In the genomic region with DNA sequence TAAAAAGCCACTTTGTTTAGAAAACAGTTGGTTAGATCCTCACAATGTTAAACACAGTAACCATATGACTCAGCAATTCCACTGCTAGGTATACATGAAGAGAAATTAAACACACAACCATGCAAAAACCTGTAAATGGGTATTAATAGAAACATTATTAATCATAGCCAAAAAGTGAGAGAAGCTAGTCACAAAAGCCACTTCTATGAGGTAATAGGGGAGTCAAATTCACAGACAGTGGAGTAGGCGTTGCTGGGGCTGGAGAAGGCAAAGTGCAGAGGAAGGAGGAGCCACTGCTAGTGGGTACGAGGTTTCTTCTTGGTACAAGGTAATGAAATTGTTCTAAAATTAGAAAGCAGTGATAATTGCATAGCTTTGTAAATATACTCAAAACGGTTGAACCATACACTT, we compare ENCODE assay signal across 11 cellular contexts.
DNase-seq lines count a peak whose midpoint lies in the region; TF ChIP-seq lines count a peak whose summit lies in the region.
"Had no signal": no experiment of that assay in that cellular context is flagged by ENCODE, and none has a peak within 500 bp of the region (broad histone marks: within the 10 kb centered on the region; RNA-seq: fewer than 3 reads in every experiment).

No MANE protein-coding gene starts in this region.

- H3K4me1 ChIP-seq in mammary epithelial cell (ENCODE audit: insufficient read depth, low read length) (no peaks in the 10 kb centered on the region), tibial nerve (no peaks in the 10 kb centered on the region), testis (no peaks in the 10 kb centered on the region)

- CTCF ChIA-PET in mammary epithelial cell (lab: Charles Lee; ENCODE audit: low non-redundant PET): no interaction called here

- H3K27me3 ChIP-seq in mammary epithelial cell (ENCODE audit: insufficient read depth, low read length) (no peaks in the 10 kb centered on the region), tibial nerve (no peaks in the 10 kb centered on the region), testis (no peaks in the 10 kb centered on the region)

- H4K20me1 ChIP-seq in mammary epithelial cell (ENCODE audit: insufficient read depth, low read length): no peaks in the 10 kb centered on the region

- H3K9ac ChIP-seq in mammary epithelial cell (ENCODE audit: insufficient read depth, low read length): no peak overlapping the region

- TF ChIP-seq POLR2A in tibial nerve (IDR thresholded peaks at IDR 0.05) (no peak), testis (IDR thresholded peaks at IDR 0.05) (no peak)

- TF ChIP-seq EP300 in tibial nerve (IDR thresholded peaks at IDR 0.05): no peak

- H3K27ac ChIP-seq in mammary epithelial cell (ENCODE audit: insufficient read depth, low read depth, low read length) (no peak overlapping the region), tibial nerve (no peak overlapping the region), testis (no peak overlapping the region)

- dilution Hi-C loops in mammary epithelial cell (cut with HindIII; ENCODE audit: low sequenced_read_pairs): no loop called here

- H3K36me3 ChIP-seq in mammary epithelial cell (ENCODE audit: insufficient read depth, low read length) (no peaks in the 10 kb centered on the region), tibial nerve (no peaks in the 10 kb centered on the region), testis (ENCODE audit: low read depth, missing control alignments) (no peaks in the 10 kb centered on the region)

- no peaks in the 10 kb centered on the region for H3K79me2 ChIP-seq in mammary epithelial cell (ENCODE audit: insufficient read depth, low read length)

- no peak overlapping the region for H3K4me2 ChIP-seq in mammary epithelial cell (ENCODE audit: insufficient read depth, low read depth, low read length)

- intact Hi-C loops in mammary epithelial cell (cut with micrococcal nuclease): no loop called here
- intact Hi-C loops in posterior vena cava (cut with DNase I): no loop called here
- intact Hi-C loops in testis (cut with DNase I; ENCODE audit: low total_unique reads): no loop called here

- 21% methylated on average over 3 of the region's 3 CpGs for WGBS in mammary epithelial cell (ENCODE audit: low coverage, missing lambda C conversion rate)
- 28 to 33% methylated on average over 3 of the region's 3 CpGs for WGBS in tibial nerve, 2 donors
- WGBS in testis, 2 donors: 52 to 60% methylated on average over 3 of the region's 3 CpGs

- in situ Hi-C loops in mammary epithelial cell (cut with MboI; ENCODE audit: low sequenced_read_pairs in 2 of 2): no loop called here

- BruUV-seq in mammary epithelial cell (replicated peaks; lab: Mats Ljungman, UMichigan): no TSS peak

- no peak overlapping the region for H2AFZ ChIP-seq in mammary epithelial cell (ENCODE audit: low read depth, low read length)

- no peak for TF ChIP-seq CTCF in mammary epithelial cell (conservative IDR thresholded peaks at IDR 0.05 in 1 of 2, IDR thresholded peaks at IDR 0.05 in 1 of 2; ENCODE audit: extremely low read depth in 1 of 2, insufficient read depth in 1 of 2, low read depth in 1 of 2, low read length in 2 of 2)
- TF ChIP-seq CTCF in tibial nerve (IDR thresholded peaks at IDR 0.05): no peak
- no peak for TF ChIP-seq CTCF in testis (IDR thresholded peaks at IDR 0.05)

- H3K4me3 ChIP-seq in mammary epithelial cell (replicated peaks in 1 of 3; ENCODE audit: insufficient read depth in 1 of 3, low read depth in 2 of 3, low read length in 3 of 3): no peak overlapping the region
- H3K4me3 ChIP-seq in tibial nerve: no peak overlapping the region
- H3K4me3 ChIP-seq in testis: no peak overlapping the region

- no peaks in the 10 kb centered on the region for H3K9me3 ChIP-seq in mammary epithelial cell (replicated peaks; ENCODE audit: insufficient read depth, low read length)
- H3K9me3 ChIP-seq in tibial nerve: no peaks in the 10 kb centered on the region
- H3K9me3 ChIP-seq in testis: no peaks in the 10 kb centered on the region

- peak; percentile 22 to 44 for DNase-seq in activated CD4-positive, alpha-beta T cell treated with anti-CD3 and anti-CD28 coated beads, Interleukin-2, amount 50 U/mL, for 48 hours
- DNase-seq in activated CD4-positive, alpha-beta T cell treated with anti-CD3 and anti-CD28 coated beads for 4 hours: no peak
- DNase-seq in NCI-H146 (lab: John Stamatoyannopoulos, UW) (peak; percentile 66), mammary epithelial cell (peak; percentile 70), tibial nerve (ENCODE audit: low spot score in 2 of 2) (no peak), posterior vena cava (ENCODE audit: low spot score) (no peak), testis (no peak)
- DNase-seq in stimulated activated CD4-positive, alpha-beta T cell treated with anti-CD3 and anti-CD28 coated beads, Interleukin-4, amount 100 ng/mL, for 1 hour: peak; percentile 20
- DNase-seq: mesendoderm, NCI-H82, right cardiac atrium had no signal

Comparison
In these comparisons a context has a peak if more than half of its experiments do, and no peak if none do; other contexts are left out.
1. DNase-seq: peak in activated CD4-positive, alpha-beta T cell treated with anti-CD3 and anti-CD28 coated beads, Interleukin-2, amount 50 U/mL, for 48 hours (2 of 2), NCI-H146 (single experiment), mammary epithelial cell (single experiment) and stimulated activated CD4-positive, alpha-beta T cell treated with anti-CD3 and anti-CD28 coated beads, Interleukin-4, amount 100 ng/mL, for 1 hour (single experiment); none in activated CD4-positive, alpha-beta T cell treated with anti-CD3 and anti-CD28 coated beads for 4 hours (0 of 2), tibial nerve (0 of 2), posterior vena cava (single experiment) and testis (single experiment).